Comparison of ENCODE assay signal across 23 cellular contexts in genomic region chr6:19427548-19427947, GRCh38.
A peak's percentile ranks its signal among the peaks of the same experiment; 100 is the strongest.
DNase-seq lines count a peak whose midpoint lies in the region; ATAC-seq, FAIRE-seq and TF ChIP-seq lines count a peak whose summit lies in the region.
"Had no signal": no experiment of that assay in that cellular context is flagged by ENCODE, and none has a peak within 500 bp of the region (broad histone marks: within the 10 kb centered on the region; RNA-seq: fewer than 3 reads in every experiment).

No MANE protein-coding gene starts in this region.

- H4K91ac ChIP-seq in neuronal stem cell (ENCODE audit: low read depth, low read length, poor library complexity) = no peak overlapping the region

- H3K4me3 ChIP-seq in astrocyte (ENCODE audit: insufficient read depth, low read depth, low read length) = no peak overlapping the region
- H3K4me3 ChIP-seq in neuronal stem cell (ENCODE audit: low read length in 2 of 2) = no peak overlapping the region
- H3K4me3 ChIP-seq in breast epithelium = no peak overlapping the region
- H3K4me3 ChIP-seq: BLaER1 treated with 17β-estradiol and CSF1 and Interleukin-3, amounts not matched to agents 10 nM and 100 nM had no signal

- WGBS in neuronal stem cell (ENCODE audit: extremely low coverage in 2 of 2, insufficient read length in 2 of 2, insufficient replicate concordance in 1 of 2), 2 donors = no CpG with 5 or more reads among the region's 1 CpG

- peak; percentile 60 for FAIRE-seq in astrocyte (lab: Jason Lieb, UNC)
- FAIRE-seq: A204.1, D721Med, G401.6, GM12891, GM19239 had no signal

- H2AK5ac ChIP-seq in neuronal stem cell (ENCODE audit: low read depth, low read length) = no peak overlapping the region

- no peaks in the 10 kb centered on the region for H4K20me1 ChIP-seq in astrocyte (ENCODE audit: insufficient read depth, low read length)
- H4K20me1 ChIP-seq: BLaER1 treated with 17β-estradiol and CSF1 and Interleukin-3, amounts not matched to agents 10 nM and 100 nM had no signal

- H2AFZ ChIP-seq in astrocyte (ENCODE audit: low read depth, low read length) (no peak overlapping the region), neuronal stem cell (ENCODE audit: low read length) (no peak overlapping the region)

- no peak overlapping the region for H3K14ac ChIP-seq in neuronal stem cell (ENCODE audit: low read length)

- ATAC-seq in activated T-helper 17 cell treated with anti-CD3 and anti-CD28 coated beads, Interleukin-2, amount 50 U/mL, for 72 hours (replicated peaks) = no peak
- ATAC-seq in GM19395 (IDR thresholded peaks at IDR 0.05; ENCODE audit: unreplicated experiment) = no peak
- ATAC-seq: CD8-positive, alpha-beta T cell had no signal

- H3K4ac ChIP-seq in neuronal stem cell (ENCODE audit: low read length) = no peak overlapping the region

- H3K36me3 ChIP-seq in astrocyte (ENCODE audit: insufficient read depth, low read length) (no peaks in the 10 kb centered on the region), neuronal stem cell (replicated peaks in 1 of 2; ENCODE audit: control insufficient read depth in 2 of 2, insufficient read depth in 2 of 2, low read length in 2 of 2) (no peaks in the 10 kb centered on the region), breast epithelium (no peaks in the 10 kb centered on the region)
- H3K36me3 ChIP-seq: BLaER1 treated with 17β-estradiol and CSF1 and Interleukin-3, amounts not matched to agents 10 nM and 100 nM had no signal

- H3K79me1 ChIP-seq in neuronal stem cell (ENCODE audit: low read depth, low read length) = no peaks in the 10 kb centered on the region

- no peaks in the 10 kb centered on the region for H3K9me3 Mint-ChIP-seq in astrocyte (ENCODE audit: unreplicated experiment)
- peaks cover 3% of the 10 kb centered on the region for H3K9me3 Mint-ChIP-seq in activated T-helper 17 cell treated with anti-CD3 and anti-CD28 coated beads, Interleukin-2, amount 50 U/mL, for 72 hours

- no peak overlapping the region for H2BK12ac ChIP-seq in neuronal stem cell (ENCODE audit: low read length)

- no peak overlapping the region for H3K4me3 Mint-ChIP-seq in astrocyte (ENCODE audit: unreplicated experiment)
- no peak overlapping the region for H3K4me3 Mint-ChIP-seq in activated T-helper 17 cell treated with anti-CD3 and anti-CD28 coated beads, Interleukin-2, amount 50 U/mL, for 72 hours
- H3K4me3 Mint-ChIP-seq: B cell; CD4-positive, alpha-beta T cell; CD8-positive, alpha-beta T cell had no signal

- H3K79me2 ChIP-seq in astrocyte (ENCODE audit: insufficient read depth, low read length) = no peaks in the 10 kb centered on the region

- H3K9me3 ChIP-seq in astrocyte (ENCODE audit: insufficient read depth, low read depth, low read length) = no peaks in the 10 kb centered on the region
- H3K9me3 ChIP-seq in neuronal stem cell (replicated peaks in 1 of 2; ENCODE audit: control insufficient read depth in 2 of 2, insufficient read depth in 1 of 2, low read depth in 1 of 2, low read length in 2 of 2) = peaks cover 0 to 3% of the 10 kb centered on the region in 2 donors
- no peaks in the 10 kb centered on the region for H3K9me3 ChIP-seq in breast epithelium
- H3K9me3 ChIP-seq: BLaER1 treated with 17β-estradiol and CSF1 and Interleukin-3, amounts not matched to agents 10 nM and 100 nM; Caco-2 had no signal

- no peaks in the 10 kb centered on the region for H3K4me1 ChIP-seq in astrocyte (ENCODE audit: insufficient read depth, low read length)
- no peaks in the 10 kb centered on the region for H3K4me1 ChIP-seq in neuronal stem cell (ENCODE audit: control insufficient read depth in 2 of 2, insufficient read depth in 1 of 2, low read depth in 1 of 2, low read length in 2 of 2)
- no peaks in the 10 kb centered on the region for H3K4me1 ChIP-seq in breast epithelium
- H3K4me1 ChIP-seq: BLaER1 treated with 17β-estradiol and CSF1 and Interleukin-3, amounts not matched to agents 10 nM and 100 nM; Caco-2 had no signal

- CTCF ChIA-PET in HEK293T (lab: Yijun Ruan, JAX) = no interaction called here

- H4K8ac ChIP-seq in neuronal stem cell (ENCODE audit: low read depth, low read length) = no peak overlapping the region

- H3K9ac ChIP-seq in astrocyte (ENCODE audit: low read length) = no peak overlapping the region
- H3K9ac ChIP-seq in neuronal stem cell (ENCODE audit: low read depth, low read length, poor library complexity) = no peak overlapping the region
- H3K9ac ChIP-seq: BLaER1 treated with 17β-estradiol and CSF1 and Interleukin-3, amounts not matched to agents 10 nM and 100 nM had no signal

- no peak overlapping the region for H2BK15ac ChIP-seq in neuronal stem cell (ENCODE audit: low read length)

- no peak overlapping the region for H3K4me2 ChIP-seq in astrocyte (ENCODE audit: low read length)
- H3K4me2 ChIP-seq in neuronal stem cell (ENCODE audit: insufficient read depth, low read length, poor library complexity, severe bottlenecking) = peak overlapping the region; percentile 2
- H3K4me2 ChIP-seq: BLaER1 treated with 17β-estradiol and CSF1 and Interleukin-3, amounts not matched to agents 10 nM and 100 nM had no signal

- H3K27me3 ChIP-seq in astrocyte (ENCODE audit: insufficient read depth, low read length) (no peaks in the 10 kb centered on the region), neuronal stem cell (ENCODE audit: control insufficient read depth in 3 of 3, insufficient read depth in 3 of 3, low read depth in 1 of 3, low read length in 3 of 3) (no peaks in the 10 kb centered on the region), breast epithelium (no peaks in the 10 kb centered on the region)
- H3K27me3 ChIP-seq: BLaER1 treated with 17β-estradiol and CSF1 and Interleukin-3, amounts not matched to agents 10 nM and 100 nM had no signal

- no peak for TF ChIP-seq POLR2A in breast epithelium (IDR thresholded peaks at IDR 0.05)

- POLR2A ChIA-PET in HEK293T (lab: Yijun Ruan, JAX) = no interaction called here

- H3K27ac ChIP-seq in astrocyte (ENCODE audit: low read depth, low read length) (no peak overlapping the region), neuronal stem cell (replicated peaks; ENCODE audit: low read length) (no peak overlapping the region), breast epithelium (no peak overlapping the region)
- H3K27ac ChIP-seq: BLaER1 treated with 17β-estradiol and CSF1 and Interleukin-3, amounts not matched to agents 10 nM and 100 nM; C4-2B had no signal

- intact Hi-C loops in breast epithelium (cut with DNase I; ENCODE audit: low total_unique reads) = no loop called here

- no peaks in the 10 kb centered on the region for H3K27me3 Mint-ChIP-seq in astrocyte (ENCODE audit: low read depth, unreplicated experiment)
- no peaks in the 10 kb centered on the region for H3K27me3 Mint-ChIP-seq in activated T-helper 17 cell treated with anti-CD3 and anti-CD28 coated beads, Interleukin-2, amount 50 U/mL, for 72 hours
- H3K27me3 Mint-ChIP-seq: B cell; CD4-positive, alpha-beta T cell had no signal

- H3K23ac ChIP-seq in neuronal stem cell (ENCODE audit: low read depth, low read length, poor library complexity) = no peak overlapping the region

- DNase-seq in HEK293T (ENCODE audit: extremely low spot score) (no peak), astrocyte (ENCODE audit: low read depth) (no peak), neuronal stem cell (ENCODE audit: low spot score) (no peak), breast epithelium (ENCODE audit: low spot score in 2 of 2) (no peak)
- DNase-seq: 8988T; ACHN; AML-193; Caco-2; Calu3; CD4-positive, alpha-beta T cell; CD8-positive, alpha-beta T cell; DMS79 treated with DMSO at 0.1 percent for 48 hours; GF-D8 had no signal

- H2BK120ac ChIP-seq in neuronal stem cell (ENCODE audit: low read depth, low read length) = no peak overlapping the region

- no peak for TF ChIP-seq CTCF in astrocyte (IDR thresholded peaks at IDR 0.05; ENCODE audit: insufficient read depth, low read depth, low read length)
- no peak for TF ChIP-seq CTCF in breast epithelium (IDR thresholded peaks at IDR 0.05)

- H3K27ac Mint-ChIP-seq in astrocyte (ENCODE audit: unreplicated experiment) = no peak overlapping the region
- no peak overlapping the region for H3K27ac Mint-ChIP-seq in activated T-helper 17 cell treated with anti-CD3 and anti-CD28 coated beads, Interleukin-2, amount 50 U/mL, for 72 hours
- H3K27ac Mint-ChIP-seq: B cell; CD4-positive, alpha-beta T cell; CD8-positive, alpha-beta T cell had no signal

- H2BK5ac ChIP-seq in neuronal stem cell (ENCODE audit: low read length) = no peak overlapping the region

- H3K18ac ChIP-seq in neuronal stem cell (ENCODE audit: low read length) = no peak overlapping the region

- H3K4me1 Mint-ChIP-seq in astrocyte (ENCODE audit: low read depth, unreplicated experiment) = no peaks in the 10 kb centered on the region
- H3K4me1 Mint-ChIP-seq in activated T-helper 17 cell treated with anti-CD3 and anti-CD28 coated beads, Interleukin-2, amount 50 U/mL, for 72 hours = no peaks in the 10 kb centered on the region
- H3K4me1 Mint-ChIP-seq: B cell had no signal

- no peaks in the 10 kb centered on the region for H3K36me3 Mint-ChIP-seq in astrocyte (ENCODE audit: low read depth, unreplicated experiment)
- no peaks in the 10 kb centered on the region for H3K36me3 Mint-ChIP-seq in activated T-helper 17 cell treated with anti-CD3 and anti-CD28 coated beads, Interleukin-2, amount 50 U/mL, for 72 hours (ENCODE audit: low read depth)
- H3K36me3 Mint-ChIP-seq: CD8-positive, alpha-beta T cell had no signal

TF ChIP-seq in HEK293T, 16 proteins besides CTCF, POLR2A, EP300 and RAD21:
- TF ChIP-seq SP1 (IDR thresholded peaks at IDR 0.05) = no peak
- no peak for TF ChIP-seq ZNF384 (IDR thresholded peaks at IDR 0.05)
- peak; percentile 50; the same call in 1 of the 2 replicates for TF ChIP-seq PKNOX1 (IDR thresholded peaks at IDR 0.05)
